Comparison of ENCODE assay signal across 8 cellular contexts in the genomic region with DNA sequence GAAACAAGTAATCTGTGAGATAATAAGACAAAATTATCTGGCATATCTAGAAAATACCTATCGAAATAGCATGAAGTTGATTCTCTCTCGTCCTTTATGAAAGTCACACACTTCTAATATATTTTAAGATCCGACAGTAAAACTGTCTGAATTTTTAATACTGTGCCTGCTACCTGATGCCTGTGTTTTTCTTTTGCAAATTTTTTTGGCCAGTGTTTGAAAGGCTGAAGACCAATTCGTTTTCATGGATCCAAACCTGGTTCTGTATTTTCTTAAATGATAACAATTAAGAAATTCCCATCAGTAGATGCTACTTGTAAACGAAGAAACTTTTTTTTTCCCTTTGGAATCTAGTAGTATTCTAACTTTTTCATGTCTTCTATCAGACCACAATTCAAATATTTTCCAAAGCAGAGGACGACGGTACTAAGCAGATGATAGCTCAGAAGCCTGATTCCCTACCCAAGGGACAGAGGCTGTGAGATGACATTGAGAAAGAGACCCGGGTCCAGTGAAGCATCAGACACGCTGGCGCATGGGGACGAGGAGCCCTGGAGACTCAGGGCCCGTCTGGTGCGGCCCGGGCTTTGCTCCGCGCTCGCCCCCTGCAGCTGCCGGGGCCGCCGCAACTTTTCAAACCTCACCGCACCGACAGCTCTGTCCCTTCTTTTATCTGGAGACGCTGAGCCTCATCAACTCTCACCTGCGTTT. TPM values are rescaled to one million over a fixed set of nuclear protein-coding genes. Genes with fewer than 3 reads are reported as not detected.
A peak's percentile ranks its signal among the peaks of the same experiment; 100 is the strongest.
DNase-seq lines count a peak whose midpoint lies in the region; ATAC-seq and TF ChIP-seq lines count a peak whose summit lies in the region.

No MANE protein-coding gene starts in this region.

- peak overlapping the region; percentile 57 for H3K4me3 ChIP-seq in GM23248
- H3K4me3 ChIP-seq in uterus: peak overlapping the region in 1 of 2 donors; percentile 8

- no peak overlapping the region for H3K27ac Mint-ChIP-seq in stimulated activated memory B cell treated with anti-CD40 and anti-IgM and Interleukin-4, amounts not matched to agents 10 μg/mL and 1 μg/mL and 100 μg/mL, for 72 hours

- no peak overlapping the region for H3K4me3 Mint-ChIP-seq in stimulated activated memory B cell treated with anti-CD40 and anti-IgM and Interleukin-4, amounts not matched to agents 10 μg/mL and 1 μg/mL and 100 μg/mL, for 72 hours

- peaks cover 79% of the 10 kb centered on the region for H3K27me3 Mint-ChIP-seq in stimulated activated memory B cell treated with anti-CD40 and anti-IgM and Interleukin-4, amounts not matched to agents 10 μg/mL and 1 μg/mL and 100 μg/mL, for 72 hours

- no peaks in the 10 kb centered on the region for H3K9me3 ChIP-seq in GM23248 (ENCODE audit: low read depth)
- H3K9me3 ChIP-seq in uterus: no peaks in the 10 kb centered on the region

- H3K27me3 ChIP-seq in GM23248 (replicated peaks; ENCODE audit: insufficient read depth) (peaks cover 42% of the 10 kb centered on the region), uterus (peaks cover 0 to 9% of the 10 kb centered on the region in 2 donors)

- H3K36me3 ChIP-seq in GM23248 (ENCODE audit: low read depth): no peaks in the 10 kb centered on the region
- no peaks in the 10 kb centered on the region for H3K36me3 ChIP-seq in uterus

- H3K36me3 Mint-ChIP-seq in stimulated activated memory B cell treated with anti-CD40 and anti-IgM and Interleukin-4, amounts not matched to agents 10 μg/mL and 1 μg/mL and 100 μg/mL, for 72 hours: peaks cover 17% of the 10 kb centered on the region

- peaks cover 7% of the 10 kb centered on the region for H3K4me1 Mint-ChIP-seq in stimulated activated memory B cell treated with anti-CD40 and anti-IgM and Interleukin-4, amounts not matched to agents 10 μg/mL and 1 μg/mL and 100 μg/mL, for 72 hours

- peak overlapping the region; percentile 63 for H2AFZ ChIP-seq in GM23248

- no peak for TF ChIP-seq POLR2A in uterus (IDR thresholded peaks at IDR 0.05)

- intact Hi-C loops in left ventricle myocardium superior (cut with micrococcal nuclease): no loop called here
- intact Hi-C loops in uterus (cut with DNase I; ENCODE audit: low total_unique reads): no loop called here

- DNase-seq in GM23248 (peak; percentile 3), NCI-H82 (lab: John Stamatoyannopoulos, UW) (peak; percentile 80), left ventricle myocardium superior (no peak), putamen (ENCODE audit: low spot score) (peak; percentile 15), uterus (no peak)

- H3K27ac ChIP-seq in GM23248 (no peak overlapping the region), uterus (no peak overlapping the region)

- in situ Hi-C loops in GM23248 (cut with MboI): no loop called here

- no peaks in the 10 kb centered on the region for H3K79me2 ChIP-seq in GM23248 (ENCODE audit: insufficient read depth)

- H3K4me2 ChIP-seq in GM23248 (ENCODE audit: unreplicated experiment): peak overlapping the region; percentile 70

- no peaks in the 10 kb centered on the region for H3F3A ChIP-seq in GM23248 (ENCODE audit: insufficient read depth)

- TF ChIP-seq CTCF in uterus (IDR thresholded peaks at IDR 0.05): no peak

- ATAC-seq in left ventricle myocardium superior (peak; percentile 13), GM19328 (IDR thresholded peaks at IDR 0.05; ENCODE audit: unreplicated experiment) (no peak), GM18907 (IDR thresholded peaks at IDR 0.05; ENCODE audit: unreplicated experiment) (no peak)
- no peak for ATAC-seq in stimulated activated memory B cell treated with anti-CD40 and anti-IgM and Interleukin-4, amounts not matched to agents 10 μg/mL and 1 μg/mL and 100 μg/mL, for 72 hours

- H3K4me1 ChIP-seq in GM23248 (ENCODE audit: insufficient read depth) (no peaks in the 10 kb centered on the region), uterus (no peaks in the 10 kb centered on the region)

- H3K9me3 Mint-ChIP-seq in stimulated activated memory B cell treated with anti-CD40 and anti-IgM and Interleukin-4, amounts not matched to agents 10 μg/mL and 1 μg/mL and 100 μg/mL, for 72 hours: peaks cover 9% of the 10 kb centered on the region

- no peak overlapping the region for H3K9ac ChIP-seq in GM23248

- no peaks in the 10 kb centered on the region for H3K9me2 ChIP-seq in GM23248 (ENCODE audit: insufficient read depth)

- no peaks in the 10 kb centered on the region for H4K20me1 ChIP-seq in GM23248 (ENCODE audit: insufficient read depth)

- WGBS in GM23248 (ENCODE audit: low coverage in 1 of 2, low lambda C conversion rate in 2 of 2, missing lambda C conversion rate in 2 of 2), 2 experiments: 22 to 27% methylated on average over 14 to 24 of the region's 24 CpGs

RNA-seq across cellular contexts. Expression of gene PABPC3, which starts 49.5 kb away (rescaled TPM):
- total RNA-seq in GM23248 (2014; rRNA removed; shearing (Covaris generic)): under 0.01 TPM in 2 replicates
- 0.18 and 0.20 TPM in 2 replicates for polyA plus RNA-seq in GM23248 (2016; fragmentation: Nextera tagmentation; extraction: Ambion mirVana)
- 0.07 TPM for total RNA-seq in left ventricle myocardium superior
- total RNA-seq in uterus: 1 to 10 TPM in 1 of 4 donors, under 1 TPM in 2, not detected in 1; 0.14 to 1.0 (median 0.15) TPM

Comparison
In these comparisons a context has a peak if more than half of its experiments do, and no peak if none do; other contexts are left out.
1. DNase-seq: peak in GM23248 (single experiment), NCI-H82 (single experiment) and putamen (single experiment); none in left ventricle myocardium superior (single experiment) and uterus (0 of 2).